Comparison of ENCODE assay signal across 10 cellular contexts in genomic region chr11:117220568-117220967, GRCh38. TPM values are rescaled to one million over a fixed set of nuclear protein-coding genes. Genes with fewer than 3 reads are reported as not detected.
DNase-seq lines count a peak whose midpoint lies in the region; ATAC-seq and TF ChIP-seq lines count a peak whose summit lies in the region.
"Had no signal": no experiment of that assay in that cellular context is flagged by ENCODE, and none has a peak within 500 bp of the region (broad histone marks: within the 10 kb centered on the region; RNA-seq: fewer than 3 reads in every experiment).

No MANE protein-coding gene starts in this region.

- peaks cover 0 to 3% (median 0%) of the 10 kb centered on the region in 3 donors for H3K27me3 Mint-ChIP-seq in immature natural killer cell (ENCODE audit: low read depth in 3 of 3)

- intact Hi-C loops in A673 (cut with micrococcal nuclease; ENCODE audit: unreplicated experiment) (no loop called here), adrenal gland (cut with DNase I) (loop anchor here in 1 of 2 donors (10.0 kb wide), 1 partner anchor 436 kb away; the partner anchor contains the start of gene ZPR1), left ventricle myocardium superior (cut with micrococcal nuclease) (no loop called here), posterior vena cava (cut with DNase I) (loop anchor here in 1 of 2 donors (10.0 kb wide), 1 partner anchor 426 kb away; the partner anchor contains the start of gene APOA5)

- H3K36me3 Mint-ChIP-seq in immature natural killer cell: peaks cover 8 to 60% (median 18%) of the 10 kb centered on the region in 3 donors

- CTCF ChIA-PET in A673 (lab: Charles Lee): no interaction called here

- H3K27ac Mint-ChIP-seq in immature natural killer cell: peak overlapping the region in 1 of 6 donors; percentile 5

- H3K27me3 ChIP-seq in A673 (replicated peaks; ENCODE audit: insufficient read depth, low read depth, low read length, poor library complexity) (no peaks in the 10 kb centered on the region), adrenal gland (no peaks in the 10 kb centered on the region)
- H3K27me3 ChIP-seq: BLaER1 had no signal

- no peak for DNase-seq in A673 (ENCODE audit: low spot score)
- peak in 2 of 7 donors; percentile 36 to 54 for DNase-seq in adrenal gland
- peak; percentile 89 for DNase-seq in left ventricle myocardium superior
- peak; percentile 94 for DNase-seq in posterior vena cava (ENCODE audit: low spot score)
- DNase-seq in GF-D8 (lab: John Stamatoyannopoulos, UW): no peak
- no peak for DNase-seq in Kasumi-1 (lab: John Stamatoyannopoulos, UW)
- no peak for DNase-seq in NCI-H446 (lab: John Stamatoyannopoulos, UW)
- DNase-seq in immature natural killer cell: no peak
- DNase-seq: activated CD8-positive, alpha-beta memory T cell treated with anti-CD3 and anti-CD28 coated beads, Interleukin-2, amount 50 U/mL, for 48 hours had no signal

- H3K4me1 Mint-ChIP-seq in immature natural killer cell: peaks cover 0 to 7% of the 10 kb centered on the region in 2 donors

- H3K4me3 ChIP-seq in A673 (ENCODE audit: low read depth, low read length, poor library complexity, severe bottlenecking) (no peak overlapping the region), adrenal gland (no peak overlapping the region)
- H3K4me3 ChIP-seq: BLaER1 had no signal

- no peak overlapping the region for H3K4me3 Mint-ChIP-seq in immature natural killer cell

- H3K36me3 ChIP-seq in A673 (ENCODE audit: insufficient read depth, low read length, poor library complexity, severe bottlenecking) (peaks cover 10% of the 10 kb centered on the region), adrenal gland (replicated peaks in 1 of 2) (peaks cover 0 to 66% of the 10 kb centered on the region in 2 donors)

- H3K9me3 ChIP-seq in A673 (ENCODE audit: low read depth, low read length, poor library complexity, severe bottlenecking): no peaks in the 10 kb centered on the region
- no peaks in the 10 kb centered on the region for H3K9me3 ChIP-seq in adrenal gland (replicated peaks in 1 of 3)
- H3K9me3 ChIP-seq: BLaER1 had no signal

- peak overlapping the region; percentile 71 for H3K27ac ChIP-seq in A673 (ENCODE audit: low read depth, low read length, poor library complexity, severe bottlenecking)
- peak overlapping the region in 4 of 5 donors; percentile 21 to 95 (median 52) for H3K27ac ChIP-seq in adrenal gland
- H3K27ac ChIP-seq: BLaER1 had no signal

- no peak for TF ChIP-seq POLR2A in adrenal gland (IDR thresholded peaks at IDR 0.05)

- TF ChIP-seq CTCF in A673 (conservative IDR thresholded peaks at IDR 0.05; ENCODE audit: low read depth, low read length) (no peak), adrenal gland (IDR thresholded peaks at IDR 0.05) (no peak)

- peak; percentile 79 for ATAC-seq in left ventricle myocardium superior

- H3K4me1 ChIP-seq in A673 (ENCODE audit: insufficient read depth, low read length, poor library complexity, severe bottlenecking) (peaks cover 23% of the 10 kb centered on the region), adrenal gland (replicated peaks in 1 of 2) (peaks cover 0 to 43% of the 10 kb centered on the region in 2 donors)
- H3K4me1 ChIP-seq: BLaER1 had no signal

- H3K9me3 Mint-ChIP-seq in immature natural killer cell: no peaks in the 10 kb centered on the region

- WGBS in adrenal gland, 4 donors: 64 to 87% (median 74%) methylated on average over 4 to 9 of the region's 9 CpGs

- POLR2A ChIA-PET in A673 (lab: Charles Lee; ENCODE audit: low non-redundant PET): no interaction called here

- BruUV-seq in A673 (replicated peaks; lab: Mats Ljungman, UMichigan): no TSS peak

RNA-seq across cellular contexts. Expression of gene PCSK7, which starts 11.3 kb away (rescaled TPM):
- total RNA-seq in A673 (2021): 49.0 and 53.2 TPM in 2 replicates
- total RNA-seq in adrenal gland: 10 to 100 TPM; 22.6 to 54.4 (median 42.2) TPM
- 10 to 100 TPM; 23.4 to 53.0 (median 45.4) TPM for polyA plus RNA-seq in adrenal gland
- total RNA-seq in left ventricle myocardium superior: 21.7 TPM
- 10 to 100 TPM; 41.9 to 48.6 TPM for total RNA-seq in posterior vena cava
- 10 to 100 TPM; 32.8 to 96.3 (median 38.8) TPM for polyA plus RNA-seq in immature natural killer cell

RNA-seq across cellular contexts. Expression of gene RNF214, which starts 11.9 kb away (rescaled TPM):
- total RNA-seq in A673 (2021) (37.8 and 50.3 TPM in 2 replicates), adrenal gland (10 to 100 TPM; 11.3 to 33.8 (median 22.9) TPM), left ventricle myocardium superior (25.2 TPM), posterior vena cava (10 to 100 TPM; 24.8 to 25.7 TPM)
- polyA plus RNA-seq in adrenal gland (10 to 100 TPM; 12.7 to 21.6 (median 19.7) TPM), immature natural killer cell (1 to 10 TPM; 5.3 to 9.8 (median 8.9) TPM)

RNA-seq across cellular contexts. Expression of gene TAGLN, which starts 21.4 kb away (rescaled TPM):
- total RNA-seq in A673 (2021) (19.4 and 27.2 TPM in 2 replicates), adrenal gland (1,000 to 10,000 TPM in 1 of 8 donors, 100 to 1,000 TPM in 7; 117 to 1,290 (median 739) TPM), left ventricle myocardium superior (69.5 TPM), posterior vena cava (1,000 to 10,000 TPM; 5,409 to 9,264 TPM)
- polyA plus RNA-seq in adrenal gland (1,000 to 10,000 TPM in 1 of 3 donors, 100 to 1,000 TPM in 2; 489 to 1,184 (median 817) TPM), immature natural killer cell (under 1 TPM; 0.08 to 0.40 (median 0.09) TPM)

RNA-seq across cellular contexts. Expression of gene SIDT2, which starts 42.0 kb away (rescaled TPM):
- total RNA-seq in A673 (2021) (33.5 and 43.6 TPM in 2 replicates), adrenal gland (10 to 100 TPM; 23.4 to 87.1 (median 44.5) TPM), left ventricle myocardium superior (20.4 TPM), posterior vena cava (10 to 100 TPM; 39.2 to 49.5 TPM)
- polyA plus RNA-seq in adrenal gland (10 to 100 TPM; 27.7 to 75.1 (median 48.8) TPM), immature natural killer cell (1 to 10 TPM; 1.6 to 4.7 (median 1.7) TPM)

Comparison
In these comparisons a context has a peak if more than half of its experiments do, and no peak if none do; other contexts are left out.
1. DNase-seq: peak in left ventricle myocardium superior (single experiment) and posterior vena cava (single experiment); none in A673 (single experiment), GF-D8 (single experiment), Kasumi-1 (0 of 2), NCI-H446 (0 of 2) and immature natural killer cell (0 of 3).
2. RNA of gene TAGLN, which starts 21.4 kb away (total RNA-seq): 5,409 to 9,264 TPM in posterior vena cava; 117 to 1,290 TPM in adrenal gland, 69.5 TPM in left ventricle myocardium superior (single experiment) and 19.4 to 27.2 TPM in A673; every median in the first group is over 4 times any median in the second.